Comparison of ENCODE assay signal across 8 cellular contexts in genomic region chr17:37488009-37488604, GRCh38. TPM values are rescaled to one million over a fixed set of nuclear protein-coding genes. Genes with fewer than 3 reads are reported as not detected.
DNase-seq lines count a peak whose midpoint lies in the region; ATAC-seq and TF ChIP-seq lines count a peak whose summit lies in the region.

No MANE protein-coding gene starts in this region.

- 10 to 40% methylated on average over 4 to 7 of the region's 7 CpGs for WGBS in gastroesophageal sphincter (ENCODE audit: low coverage in 1 of 2), 2 donors

- H3K27ac Mint-ChIP-seq in activated naive CD4-positive, alpha-beta T cell treated with anti-CD3 and anti-CD28 coated beads, Interleukin-2, amount 10 ng/mL, durations not matched to agents 7 days and 5 days: peak overlapping the region; percentile 88
- H3K27ac Mint-ChIP-seq in activated T-helper 1 cell treated with anti-CD3 and anti-CD28 coated beads, Interleukin-12 subunit alpha, Interleukin-12 subunit beta, Interleukin-2, Interleukin-4 antibody, amounts not matched to agents 30 ng/mL and 10 ng/mL and 1 ng/mL, durations not matched to agents 14 hours and 24 hours and 36 hours: peak overlapping the region; percentile 69
- peak overlapping the region; percentile 93 for H3K27ac Mint-ChIP-seq in osteocyte (ENCODE audit: unreplicated experiment)

- DNase-seq in activated naive CD4-positive, alpha-beta T cell treated with anti-CD3 and anti-CD28 coated beads, Interleukin-2, amount 10 ng/mL, durations not matched to agents 7 days and 5 days: no peak
- no peak for DNase-seq in activated naive CD4-positive, alpha-beta T cell (lab: John Stamatoyannopoulos, UW)
- peak; percentile 92 for DNase-seq in NCI-H226
- DNase-seq in activated T-helper 1 cell treated with anti-CD3 and anti-CD28 coated beads, Interleukin-12 subunit alpha, Interleukin-12 subunit beta, Interleukin-2, Interleukin-4 antibody, amounts not matched to agents 30 ng/mL and 10 ng/mL and 1 ng/mL, durations not matched to agents 14 hours and 24 hours and 36 hours (ENCODE audit: low spot score): no peak
- DNase-seq in osteocyte (ENCODE audit: extremely low spot score, unreplicated experiment): no peak

- no peak for TF ChIP-seq EP300 in gastroesophageal sphincter (IDR thresholded peaks at IDR 0.05)

- H3K27ac ChIP-seq in gastroesophageal sphincter: peak overlapping the region in 3 of 4 donors; percentile 92 to 96 (median 95)

- H3K4me3 Mint-ChIP-seq in activated naive CD4-positive, alpha-beta T cell treated with anti-CD3 and anti-CD28 coated beads, Interleukin-2, amount 10 ng/mL, durations not matched to agents 7 days and 5 days: peak overlapping the region; percentile 88
- peak overlapping the region; percentile 94 for H3K4me3 Mint-ChIP-seq in activated T-helper 1 cell treated with anti-CD3 and anti-CD28 coated beads, Interleukin-12 subunit alpha, Interleukin-12 subunit beta, Interleukin-2, Interleukin-4 antibody, amounts not matched to agents 30 ng/mL and 10 ng/mL and 1 ng/mL, durations not matched to agents 14 hours and 24 hours and 36 hours
- peak overlapping the region; percentile 89 for H3K4me3 Mint-ChIP-seq in osteocyte (ENCODE audit: unreplicated experiment)

- TF ChIP-seq CTCF in gastroesophageal sphincter (IDR thresholded peaks at IDR 0.05) (no peak), osteocyte (IDR thresholded peaks at IDR 0.05) (no peak)

- H3K36me3 Mint-ChIP-seq in activated naive CD4-positive, alpha-beta T cell treated with anti-CD3 and anti-CD28 coated beads, Interleukin-2, amount 10 ng/mL, durations not matched to agents 7 days and 5 days: peaks cover 3% of the 10 kb centered on the region
- H3K36me3 Mint-ChIP-seq in activated T-helper 1 cell treated with anti-CD3 and anti-CD28 coated beads, Interleukin-12 subunit alpha, Interleukin-12 subunit beta, Interleukin-2, Interleukin-4 antibody, amounts not matched to agents 30 ng/mL and 10 ng/mL and 1 ng/mL, durations not matched to agents 14 hours and 24 hours and 36 hours (ENCODE audit: low read depth): peaks cover 10% of the 10 kb centered on the region
- no peaks in the 10 kb centered on the region for H3K36me3 Mint-ChIP-seq in osteocyte (ENCODE audit: unreplicated experiment)

- no peaks in the 10 kb centered on the region for H3K9me3 ChIP-seq in gastroesophageal sphincter

- intact Hi-C loops in activated T-helper 1 cell treated with anti-CD3 and anti-CD28 coated beads, Interleukin-12 subunit alpha, Interleukin-12 subunit beta, Interleukin-2, Interleukin-4 antibody, amounts not matched to agents 30 ng/mL and 10 ng/mL and 1 ng/mL, durations not matched to agents 14 hours and 24 hours and 36 hours (cut with micrococcal nuclease): loop anchor here (2.0 kb wide), 3 partner anchors 57 to 129 kb away; partner anchors contain the start of gene SYNRG

- H3K36me3 ChIP-seq in gastroesophageal sphincter: no peaks in the 10 kb centered on the region

- H3K27me3 ChIP-seq in gastroesophageal sphincter: no peaks in the 10 kb centered on the region

- H3K4me3 ChIP-seq in gastroesophageal sphincter: peak overlapping the region in 1 of 2 donors; percentile 97

- CTCF ChIA-PET in activated naive CD4-positive, alpha-beta T cell treated with anti-CD3 and anti-CD28 coated beads, Interleukin-2, amount 10 ng/mL, durations not matched to agents 7 days and 5 days (lab: Charles Lee): interaction anchor here (1.2 kb wide), 1 partner anchor 155 kb away, joined by 3 read pairs; the partner anchor contains the start of gene DDX52

- no peak for TF ChIP-seq POLR2A in gastroesophageal sphincter (IDR thresholded peaks at IDR 0.05)

- H3K4me1 Mint-ChIP-seq in activated naive CD4-positive, alpha-beta T cell treated with anti-CD3 and anti-CD28 coated beads, Interleukin-2, amount 10 ng/mL, durations not matched to agents 7 days and 5 days: peaks cover 36% of the 10 kb centered on the region
- H3K4me1 Mint-ChIP-seq in activated T-helper 1 cell treated with anti-CD3 and anti-CD28 coated beads, Interleukin-12 subunit alpha, Interleukin-12 subunit beta, Interleukin-2, Interleukin-4 antibody, amounts not matched to agents 30 ng/mL and 10 ng/mL and 1 ng/mL, durations not matched to agents 14 hours and 24 hours and 36 hours (ENCODE audit: low read depth): peaks cover 53% of the 10 kb centered on the region
- peaks cover 55% of the 10 kb centered on the region for H3K4me1 Mint-ChIP-seq in osteocyte (ENCODE audit: unreplicated experiment)

- peaks cover 5% of the 10 kb centered on the region for H3K27me3 Mint-ChIP-seq in activated naive CD4-positive, alpha-beta T cell treated with anti-CD3 and anti-CD28 coated beads, Interleukin-2, amount 10 ng/mL, durations not matched to agents 7 days and 5 days
- H3K27me3 Mint-ChIP-seq in activated T-helper 1 cell treated with anti-CD3 and anti-CD28 coated beads, Interleukin-12 subunit alpha, Interleukin-12 subunit beta, Interleukin-2, Interleukin-4 antibody, amounts not matched to agents 30 ng/mL and 10 ng/mL and 1 ng/mL, durations not matched to agents 14 hours and 24 hours and 36 hours (ENCODE audit: insufficient read depth): peaks cover 3% of the 10 kb centered on the region
- no peaks in the 10 kb centered on the region for H3K27me3 Mint-ChIP-seq in osteocyte (ENCODE audit: unreplicated experiment)

- H3K9me3 Mint-ChIP-seq in activated naive CD4-positive, alpha-beta T cell treated with anti-CD3 and anti-CD28 coated beads, Interleukin-2, amount 10 ng/mL, durations not matched to agents 7 days and 5 days: no peaks in the 10 kb centered on the region
- no peaks in the 10 kb centered on the region for H3K9me3 Mint-ChIP-seq in activated T-helper 1 cell treated with anti-CD3 and anti-CD28 coated beads, Interleukin-12 subunit alpha, Interleukin-12 subunit beta, Interleukin-2, Interleukin-4 antibody, amounts not matched to agents 30 ng/mL and 10 ng/mL and 1 ng/mL, durations not matched to agents 14 hours and 24 hours and 36 hours
- H3K9me3 Mint-ChIP-seq in osteocyte (ENCODE audit: unreplicated experiment): no peaks in the 10 kb centered on the region

- no peak for ATAC-seq in gastroesophageal sphincter
- ATAC-seq in GM21447 (IDR thresholded peaks at IDR 0.05; ENCODE audit: unreplicated experiment): no peak
- no peak for ATAC-seq in GM19035 (IDR thresholded peaks at IDR 0.05; ENCODE audit: unreplicated experiment)

- peaks cover 0 to 51% (median 4%) of the 10 kb centered on the region in 3 donors for H3K4me1 ChIP-seq in gastroesophageal sphincter

RNA-seq across cellular contexts. Expression of gene DUSP14, which starts 1.6 kb away (rescaled TPM):
- 21.4 and 22.3 TPM in 2 replicates for total RNA-seq in activated T-helper 1 cell treated with anti-CD3 and anti-CD28 coated beads, Interleukin-12 subunit alpha, Interleukin-12 subunit beta, Interleukin-2, Interleukin-4 antibody, amounts not matched to agents 30 ng/mL and 10 ng/mL and 1 ng/mL, durations not matched to agents 14 hours and 24 hours and 36 hours
- total RNA-seq in gastroesophageal sphincter: 10 to 100 TPM; 11.8 to 46.0 (median 28.2) TPM
- total RNA-seq in osteocyte: 34.4 and 35.7 TPM in 2 replicates
